In genomic region chr3:16545413-16546185, GRCh38 we compare ENCODE assay signal across 31 cellular contexts. TPM values are rescaled to one million over a fixed set of nuclear protein-coding genes. Genes with fewer than 3 reads are reported as not detected.
DNase-seq lines count a peak whose midpoint lies in the region; ATAC-seq and TF ChIP-seq lines count a peak whose summit lies in the region.
"Had no signal": no experiment of that assay in that cellular context is flagged by ENCODE, and none has a peak within 500 bp of the region (broad histone marks: within the 10 kb centered on the region; RNA-seq: fewer than 3 reads in every experiment).

No MANE protein-coding gene starts in this region.

- no peaks in the 10 kb centered on the region for H3K27me3 ChIP-seq in parathyroid adenoma (ENCODE audit: control insufficient read depth, insufficient read depth, low read length)
- H3K27me3 ChIP-seq in upper lobe of right lung, result no peaks in the 10 kb centered on the region
- no peaks in the 10 kb centered on the region for H3K27me3 ChIP-seq in vagina
- H3K27me3 ChIP-seq: BLaER1 treated with 17β-estradiol and CSF1 and Interleukin-3, amounts not matched to agents 10 nM and 100 nM; left lung; SJCRH30; stomach; tibial nerve had no signal

- no peak for TF ChIP-seq POLR2A in vagina (IDR thresholded peaks at IDR 0.05)

- no peak overlapping the region for H3K9ac ChIP-seq in parathyroid adenoma
- H3K9ac ChIP-seq: BLaER1 treated with 17β-estradiol and CSF1 and Interleukin-3, amounts not matched to agents 10 nM and 100 nM had no signal

- H3K79me2 ChIP-seq in parathyroid adenoma, result no peaks in the 10 kb centered on the region

- no peak for TF ChIP-seq CTCF in parathyroid adenoma (IDR thresholded peaks at IDR 0.05)
- no peak for TF ChIP-seq CTCF in upper lobe of right lung (IDR thresholded peaks at IDR 0.05)
- no peak for TF ChIP-seq CTCF in vagina (IDR thresholded peaks at IDR 0.05)

- intact Hi-C loops in activated CD4-positive, alpha-beta T cell treated with anti-CD3 and anti-CD28 coated beads, Interleukin-2, amount 10 ng/mL, durations not matched to agents 24 days and 14 days (cut with micrococcal nuclease), result no loop called here
- intact Hi-C loops in upper lobe of right lung (cut with DNase I) (no loop called here), vagina (cut with DNase I) (no loop called here)

- H3K27ac ChIP-seq in parathyroid adenoma (peak overlapping the region; percentile 67), upper lobe of right lung (peak overlapping the region; percentile 9), vagina (no peak overlapping the region)
- H3K27ac ChIP-seq: 22Rv1; BLaER1 treated with 17β-estradiol and CSF1 and Interleukin-3, amounts not matched to agents 10 nM and 100 nM; SJCRH30; WERI-Rb-1 had no signal

- peaks cover 3% of the 10 kb centered on the region for H3K9me3 Mint-ChIP-seq in activated CD4-positive, alpha-beta T cell treated with anti-CD3 and anti-CD28 coated beads, Interleukin-2, amount 10 ng/mL, durations not matched to agents 24 days and 14 days
- no peaks in the 10 kb centered on the region for H3K9me3 Mint-ChIP-seq in immature natural killer cell
- H3K9me3 Mint-ChIP-seq: activated CD4-positive, alpha-beta T cell treated with anti-CD3 and anti-CD28 coated beads, Interleukin-2, amount 10 ng/mL, durations not matched to agents 7 days and 5 days; activated naive CD8-positive, alpha-beta T cell treated with anti-CD3 and anti-CD28 coated beads, Interleukin-2, amount 10 ng/mL, durations not matched to agents 7 days and 5 days had no signal

- H3K4me2 ChIP-seq in parathyroid adenoma (ENCODE audit: low read length), result no peak overlapping the region
- H3K4me2 ChIP-seq: BLaER1 treated with 17β-estradiol and CSF1 and Interleukin-3, amounts not matched to agents 10 nM and 100 nM; smooth muscle cell had no signal

- ATAC-seq in upper lobe of right lung, result no peak
- no peak for ATAC-seq in HG02571 (IDR thresholded peaks at IDR 0.05; ENCODE audit: unreplicated experiment)
- ATAC-seq: left lung; naive thymus-derived CD8-positive, alpha-beta T cell had no signal

- no peaks in the 10 kb centered on the region for H3K9me3 ChIP-seq in parathyroid adenoma (ENCODE audit: control insufficient read depth, low read length)
- H3K9me3 ChIP-seq in upper lobe of right lung, result no peaks in the 10 kb centered on the region
- H3K9me3 ChIP-seq in vagina, result no peaks in the 10 kb centered on the region
- H3K9me3 ChIP-seq: BLaER1 treated with 17β-estradiol and CSF1 and Interleukin-3, amounts not matched to agents 10 nM and 100 nM; Caco-2; left lung; stomach; tibial nerve had no signal

- H2AFZ ChIP-seq in parathyroid adenoma, result no peak overlapping the region

- H3K4me3 ChIP-seq in parathyroid adenoma (ENCODE audit: low read depth, low read length), result no peak overlapping the region
- H3K4me3 ChIP-seq in upper lobe of right lung, result no peak overlapping the region
- no peak overlapping the region for H3K4me3 ChIP-seq in vagina
- H3K4me3 ChIP-seq: BLaER1 treated with 17β-estradiol and CSF1 and Interleukin-3, amounts not matched to agents 10 nM and 100 nM; left lung; SJCRH30; smooth muscle cell; stomach; tibial nerve had no signal

- H3K4me3 Mint-ChIP-seq in activated CD4-positive, alpha-beta T cell treated with anti-CD3 and anti-CD28 coated beads, Interleukin-2, amount 10 ng/mL, durations not matched to agents 24 days and 14 days, result no peak overlapping the region
- H3K4me3 Mint-ChIP-seq in immature natural killer cell, result peak overlapping the region; percentile 56 to 86 (median 74)
- H3K4me3 Mint-ChIP-seq: activated CD4-positive, alpha-beta T cell treated with anti-CD3 and anti-CD28 coated beads, Interleukin-2, amount 10 ng/mL, durations not matched to agents 7 days and 5 days; activated naive CD8-positive, alpha-beta T cell treated with anti-CD3 and anti-CD28 coated beads, Interleukin-2, amount 10 ng/mL, durations not matched to agents 7 days and 5 days had no signal

- peaks cover 14% of the 10 kb centered on the region for H3K4me1 Mint-ChIP-seq in activated CD4-positive, alpha-beta T cell treated with anti-CD3 and anti-CD28 coated beads, Interleukin-2, amount 10 ng/mL, durations not matched to agents 24 days and 14 days
- H3K4me1 Mint-ChIP-seq in immature natural killer cell, result peaks cover 69 to 92% of the 10 kb centered on the region in 2 donors

- DNase-seq in activated CD4-positive, alpha-beta T cell treated with anti-CD3 and anti-CD28 coated beads, Interleukin-2, amount 10 ng/mL, durations not matched to agents 24 days and 14 days, result peak; percentile 35
- no peak for DNase-seq in activated CD4-positive, alpha-beta T cell treated with anti-CD3 and anti-CD28 coated beads for 1 hour
- no peak for DNase-seq in immature natural killer cell
- DNase-seq in upper lobe of right lung, result no peak
- DNase-seq in vagina (ENCODE audit: extremely low spot score in 2 of 2), result no peak
- DNase-seq in SKM-1 (lab: John Stamatoyannopoulos, UW; ENCODE audit: unreplicated experiment), result no peak
- DNase-seq: activated CD4-positive, alpha-beta T cell treated with anti-CD3 and anti-CD28 coated beads, Interleukin-2, amount 10 ng/mL, durations not matched to agents 7 days and 5 days; activated effector memory CD4-positive, alpha-beta T cell treated with anti-CD3 and anti-CD28 coated beads, Interleukin-2, amount 50 U/mL, for 16 hours; activated naive CD8-positive, alpha-beta T cell treated with anti-CD3 and anti-CD28 coated beads, Interleukin-2, amount 10 ng/mL, durations not matched to agents 7 days and 5 days; activated T-cell treated with anti-CD3 and anti-CD28 coated beads, Interleukin-2, amount 50 U/mL, for 1 hour; aorta; Caco-2; IMR-90; naive thymus-derived CD8-positive, alpha-beta T cell; NCI-H446 treated with DMSO at 0.1 percent for 48 hours; retina; SJCRH30; stimulated activated CD4-positive, alpha-beta T cell treated with anti-CD3 and anti-CD28 coated beads, Interleukin-1b, Interleukin-23, amount 100 ng/mL, for 48 hours; stomach; T1000; WERI-Rb-1 had no signal

- peaks cover 8% of the 10 kb centered on the region for H3K27me3 Mint-ChIP-seq in activated CD4-positive, alpha-beta T cell treated with anti-CD3 and anti-CD28 coated beads, Interleukin-2, amount 10 ng/mL, durations not matched to agents 24 days and 14 days
- peaks cover 0 to 9% (median 0%) of the 10 kb centered on the region in 3 donors for H3K27me3 Mint-ChIP-seq in immature natural killer cell (ENCODE audit: low read depth in 3 of 3)
- H3K27me3 Mint-ChIP-seq: naive thymus-derived CD8-positive, alpha-beta T cell had no signal

- H3K36me3 Mint-ChIP-seq in activated CD4-positive, alpha-beta T cell treated with anti-CD3 and anti-CD28 coated beads, Interleukin-2, amount 10 ng/mL, durations not matched to agents 24 days and 14 days (ENCODE audit: low read depth), result no peaks in the 10 kb centered on the region
- no peaks in the 10 kb centered on the region for H3K36me3 Mint-ChIP-seq in immature natural killer cell
- H3K36me3 Mint-ChIP-seq: naive thymus-derived CD8-positive, alpha-beta T cell had no signal

- H3K36me3 ChIP-seq in parathyroid adenoma (ENCODE audit: control insufficient read depth, insufficient read depth, low read length) (no peaks in the 10 kb centered on the region), upper lobe of right lung (no peaks in the 10 kb centered on the region), vagina (no peaks in the 10 kb centered on the region)
- H3K36me3 ChIP-seq: BLaER1 treated with 17β-estradiol and CSF1 and Interleukin-3, amounts not matched to agents 10 nM and 100 nM; left lung; SJCRH30; stomach; tibial nerve; WERI-Rb-1 had no signal

- H3K4me1 ChIP-seq in parathyroid adenoma (no peaks in the 10 kb centered on the region), upper lobe of right lung (peaks cover 6% of the 10 kb centered on the region), vagina (peaks cover 5% of the 10 kb centered on the region)
- H3K4me1 ChIP-seq: SJCRH30 had no signal

- H3K27ac Mint-ChIP-seq in activated CD4-positive, alpha-beta T cell treated with anti-CD3 and anti-CD28 coated beads, Interleukin-2, amount 10 ng/mL, durations not matched to agents 24 days and 14 days, result no peak overlapping the region
- H3K27ac Mint-ChIP-seq in immature natural killer cell, result peak overlapping the region; percentile 79 to 91 (median 88)
- H3K27ac Mint-ChIP-seq: activated CD4-positive, alpha-beta T cell treated with anti-CD3 and anti-CD28 coated beads, Interleukin-2, amount 10 ng/mL, durations not matched to agents 7 days and 5 days; activated naive CD8-positive, alpha-beta T cell treated with anti-CD3 and anti-CD28 coated beads, Interleukin-2, amount 10 ng/mL, durations not matched to agents 7 days and 5 days had no signal

RNA-seq across cellular contexts. Expression of gene RFTN1, which starts 32.1 kb away (rescaled TPM):
- total RNA-seq in activated CD4-positive, alpha-beta T cell treated with anti-CD3 and anti-CD28 coated beads, Interleukin-2, amount 10 ng/mL, durations not matched to agents 24 days and 14 days, result 90.6 and 92.4 TPM in 2 replicates
- 100 to 1,000 TPM in 2 of 3 donors, 10 to 100 TPM in 1; 96.5 to 194 (median 109) TPM for polyA plus RNA-seq in immature natural killer cell
- total RNA-seq in upper lobe of right lung (69.4 TPM), vagina (47.4 TPM)

RNA-seq across cellular contexts. Expression of gene DAZL, which starts 59.6 kb away (rescaled TPM):
- 0.07 and 0.19 TPM in 2 replicates for total RNA-seq in activated CD4-positive, alpha-beta T cell treated with anti-CD3 and anti-CD28 coated beads, Interleukin-2, amount 10 ng/mL, durations not matched to agents 24 days and 14 days
- polyA plus RNA-seq in immature natural killer cell, result not detected
- not detected for total RNA-seq in upper lobe of right lung
- total RNA-seq in vagina, result not detected
- total RNA-seq: activated CD4-positive, alpha-beta T cell treated with anti-CD3 and anti-CD28 coated beads, Interleukin-2, amount 10 ng/mL, durations not matched to agents 7 days and 5 days; activated naive CD8-positive, alpha-beta T cell treated with anti-CD3 and anti-CD28 coated beads, Interleukin-2, amount 10 ng/mL, durations not matched to agents 7 days and 5 days; aorta; bronchial epithelial cell; Caco-2; glomerular endothelial cell; IMR-90; left lung; naive thymus-derived CD8-positive, alpha-beta T cell; osteocyte; SJCRH30; smooth muscle cell; tibial nerve had no signal
- polyA plus RNA-seq: aorta; IMR-90; naive thymus-derived CD8-positive, alpha-beta T cell; smooth muscle cell had no signal
